In genomic region chr12:120432772-120433525, GRCh38 we compare ENCODE assay signal across 22 cellular contexts. TPM values are rescaled to one million over a fixed set of nuclear protein-coding genes. Genes with fewer than 3 reads are reported as not detected.
DNase-seq lines count a peak whose midpoint lies in the region; ATAC-seq, FAIRE-seq and TF ChIP-seq lines count a peak whose summit lies in the region.
"Had no signal": no experiment of that assay in that cellular context is flagged by ENCODE, and none has a peak within 500 bp of the region (broad histone marks: within the 10 kb centered on the region; RNA-seq: fewer than 3 reads in every experiment).

No MANE protein-coding gene starts in this region.

- H3K9ac ChIP-seq in GM12878 (ENCODE audit: control insufficient read depth, insufficient read depth, low read length): no peak overlapping the region

- H3K4me1 Mint-ChIP-seq in stimulated activated naive B cell treated with anti-CD40 and anti-IgM and Interleukin-4, amounts not matched to agents 10 μg/mL and 1 μg/mL and 100 μg/mL, for 72 hours: peaks cover 10 to 15% of the 10 kb centered on the region in 2 donors
- H3K4me1 Mint-ChIP-seq in CD8-positive, alpha-beta T cell (ENCODE audit: low read depth): peaks cover 8% of the 10 kb centered on the region

- no peak overlapping the region for H3K4me2 ChIP-seq in GM12878 (ENCODE audit: control insufficient read depth, insufficient read depth)
- H3K4me2 ChIP-seq in hepatocyte: no peak overlapping the region
- H3K4me2 ChIP-seq: GM23338 had no signal

- no peaks in the 10 kb centered on the region for H3K27me3 ChIP-seq in right cardiac atrium (ENCODE audit: control insufficient read depth, insufficient read depth)
- no peaks in the 10 kb centered on the region for H3K27me3 ChIP-seq in GM12878 (replicated peaks in 1 of 2; ENCODE audit: control insufficient read depth in 2 of 2, insufficient read depth in 2 of 2, low read length in 1 of 2)
- H3K27me3 ChIP-seq in hepatocyte: no peaks in the 10 kb centered on the region
- no peaks in the 10 kb centered on the region for H3K27me3 ChIP-seq in CD8-positive, alpha-beta T cell (ENCODE audit: insufficient read depth, low read length)

- TF ChIP-seq CTCF in NB4 (IDR thresholded peaks at IDR 0.05; ENCODE audit: low read depth, low read length) (no peak), GM12878 (IDR thresholded peaks at IDR 0.05 in 2 of 3, conservative IDR thresholded peaks at IDR 0.05 in 1 of 3; ENCODE audit: control insufficient read depth in 2 of 3, extremely low read depth in 1 of 3, insufficient read depth in 1 of 3, low read depth in 3 of 3, low read length in 3 of 3) (no peak), hepatocyte (IDR thresholded peaks at IDR 0.05; ENCODE audit: poor library complexity) (no peak)
- TF ChIP-seq CTCF in CD8-positive, alpha-beta T cell (IDR thresholded peaks at IDR 0.05): no peak

- no peak for TF ChIP-seq RAD21 in GM12878 (IDR thresholded peaks at IDR 0.05; ENCODE audit: insufficient read depth, low read depth, low read length)

- no peaks in the 10 kb centered on the region for H3K9me2 ChIP-seq in hepatocyte (replicated peaks; ENCODE audit: insufficient read depth)

- in situ Hi-C loops in GM12878 (cut with MboI): loop anchor here (5.0 to 10.0 kb wide), 2 partner anchors 76 to 108 kb away; partner anchors contain the start of gene PLA2G1B

- no peak for ATAC-seq in right cardiac atrium
- ATAC-seq in GM12878: no peak
- ATAC-seq in stimulated activated naive B cell treated with anti-CD40 and anti-IgM and Interleukin-4, amounts not matched to agents 10 μg/mL and 1 μg/mL and 100 μg/mL, for 72 hours (replicated peaks): peak; percentile 6 to 16
- no peak for ATAC-seq in CD8-positive, alpha-beta T cell
- ATAC-seq: GM23338, HepG2 had no signal

- H2AFZ ChIP-seq in GM12878 (ENCODE audit: control insufficient read depth, low read depth, low read length) (no peak overlapping the region), hepatocyte (no peak overlapping the region)
- H2AFZ ChIP-seq: GM23338 had no signal

- H3K27ac Mint-ChIP-seq in stimulated activated naive B cell treated with anti-CD40 and anti-IgM and Interleukin-4, amounts not matched to agents 10 μg/mL and 1 μg/mL and 100 μg/mL, for 72 hours: no peak overlapping the region
- H3K27ac Mint-ChIP-seq in CD8-positive, alpha-beta T cell: no peak overlapping the region
- H3K27ac Mint-ChIP-seq: CD4-positive, CD25-positive, alpha-beta regulatory T cell; GM23338; IgD-negative memory B cell had no signal

- no peaks in the 10 kb centered on the region for H3K9me3 ChIP-seq in right cardiac atrium (ENCODE audit: control insufficient read depth, low read length)
- H3K9me3 ChIP-seq in GM12878 (replicated peaks; ENCODE audit: control insufficient read depth, insufficient read depth, low read length): no peaks in the 10 kb centered on the region
- H3K9me3 ChIP-seq in hepatocyte (ENCODE audit: low read depth): no peaks in the 10 kb centered on the region
- H3K9me3 ChIP-seq in CD8-positive, alpha-beta T cell (ENCODE audit: low read length): no peaks in the 10 kb centered on the region
- H3K9me3 ChIP-seq: BE2C, Caco-2 had no signal

- peaks cover 0 to 2% of the 10 kb centered on the region in 2 donors for H3K9me3 Mint-ChIP-seq in stimulated activated naive B cell treated with anti-CD40 and anti-IgM and Interleukin-4, amounts not matched to agents 10 μg/mL and 1 μg/mL and 100 μg/mL, for 72 hours
- H3K9me3 Mint-ChIP-seq in CD8-positive, alpha-beta T cell: no peaks in the 10 kb centered on the region
- H3K9me3 Mint-ChIP-seq: CD4-positive, CD25-positive, alpha-beta regulatory T cell had no signal

- peak; percentile 33 for DNase-seq in cardiac septum (ENCODE audit: low spot score)
- DNase-seq in right cardiac atrium: no peak
- peak; percentile 36 for DNase-seq in NB4 (ENCODE audit: low read depth)
- no peak for DNase-seq in GM12878 (ENCODE audit: low read depth, low spot score)
- no peak for DNase-seq in stimulated activated naive B cell treated with anti-CD40 and anti-IgM and Interleukin-4, amounts not matched to agents 10 μg/mL and 1 μg/mL and 100 μg/mL, for 72 hours
- no peak for DNase-seq in hepatocyte (ENCODE audit: low spot score)
- no peak for DNase-seq in HT-29 (ENCODE audit: low spot score)
- DNase-seq in CD8-positive, alpha-beta T cell: no peak
- DNase-seq: ACHN; BE2C; C1 segment of cervical spinal cord; Caco-2; CD4-positive, CD25-positive, alpha-beta regulatory T cell; DMS79 treated with DMSO at 0.1 percent for 48 hours; EL; HCEC 1CT; KG1 had no signal

- TF ChIP-seq POLR2A in NB4 (IDR thresholded peaks at IDR 0.05; ENCODE audit: extremely low read depth, insufficient read length): no peak
- no peak for TF ChIP-seq POLR2A in GM12878 (IDR thresholded peaks at IDR 0.05; ENCODE audit: low read depth, low read length)

- WGBS in right cardiac atrium: 49% methylated on average over 10 of the region's 10 CpGs
- 5% methylated on average over 10 of the region's 10 CpGs for WGBS in GM12878 (ENCODE audit: insufficient coverage, insufficient replicate concordance, low lambda C conversion rate, missing lambda C conversion rate)
- WGBS in hepatocyte (ENCODE audit: low lambda C conversion rate, missing lambda C conversion rate): 75% methylated on average over 10 of the region's 10 CpGs

- CTCF ChIA-PET in GM12878 (lab: Yijun Ruan, JAX): interaction anchor here (0.6 to 2.4 kb wide), 4 partner anchors 77 to 108 kb away, joined by 3 to 7 read pairs (median 4); no protein-coding TSS in a partner anchor
- CTCF ChIA-PET in CD8-positive, alpha-beta T cell (lab: Charles Lee): interaction anchor here (0.8 to 1.6 kb wide), 3 partner anchors 32 to 151 kb away, joined by 3 read pairs; no protein-coding TSS in a partner anchor

- no peak for FAIRE-seq in GM12878 (lab: Jason Lieb, UNC)
- FAIRE-seq: D721Med, H54, HepG2 had no signal

- no peaks in the 10 kb centered on the region for H4K20me1 ChIP-seq in GM12878 (ENCODE audit: control insufficient read depth, insufficient read depth)
- no peaks in the 10 kb centered on the region for H4K20me1 ChIP-seq in hepatocyte (ENCODE audit: insufficient read depth, poor library complexity, severe bottlenecking)

- H3K36me3 Mint-ChIP-seq in stimulated activated naive B cell treated with anti-CD40 and anti-IgM and Interleukin-4, amounts not matched to agents 10 μg/mL and 1 μg/mL and 100 μg/mL, for 72 hours: peaks cover 0 to 1% of the 10 kb centered on the region in 2 donors
- H3K36me3 Mint-ChIP-seq in CD8-positive, alpha-beta T cell: peaks cover 2% of the 10 kb centered on the region
- H3K36me3 Mint-ChIP-seq: CD4-positive, CD25-positive, alpha-beta regulatory T cell; IgD-negative memory B cell had no signal

- SMC1A ChIA-PET in GM12878 (lab: Charles Lee; ENCODE audit: uncharacterized antibody, unreplicated experiment): interaction anchor here (1.1 kb wide), 1 partner anchor 193 kb away, joined by 3 read pairs; no protein-coding TSS in a partner anchor

- peaks cover 3% of the 10 kb centered on the region for H3K79me2 ChIP-seq in GM12878 (ENCODE audit: control insufficient read depth, insufficient read depth, low read length)
- no peaks in the 10 kb centered on the region for H3K79me2 ChIP-seq in hepatocyte

- RAD21 ChIA-PET in GM12878 (lab: Charles Lee; ENCODE audit: unreplicated experiment): no interaction called here

- POLR2A ChIA-PET in GM12878 (lab: Charles Lee): interaction anchor here (0.5 to 0.9 kb wide), 2 partner anchors 11 to 14 kb away, joined by 3 to 4 read pairs; no protein-coding TSS in a partner anchor
- POLR2A ChIA-PET in CD8-positive, alpha-beta T cell (lab: Charles Lee): interaction anchor here (0.6 kb wide), 1 partner anchor 48 kb away, joined by 4 read pairs; no protein-coding TSS in a partner anchor

- H3K4me3 ChIP-seq in right cardiac atrium (ENCODE audit: low read length): no peak overlapping the region
- H3K4me3 ChIP-seq in NB4 (ENCODE audit: low read depth, low read length): no peak overlapping the region
- H3K4me3 ChIP-seq in GM12878: no peak overlapping the region
- H3K4me3 ChIP-seq in hepatocyte: no peak overlapping the region
- H3K4me3 ChIP-seq in CD8-positive, alpha-beta T cell (ENCODE audit: low read depth, low read length): no peak overlapping the region
- H3K4me3 ChIP-seq: GM23338 had no signal

- intact Hi-C loops in cardiac septum (cut with DNase I): no loop called here
- intact Hi-C loops in right cardiac atrium (cut with DNase I): loop anchor here in 2 of 4 donors (2.0 to 5.0 kb wide), 2 partner anchors 76 kb away; no protein-coding TSS in a partner anchor
- intact Hi-C loops in GM12878 (cut with micrococcal nuclease; ENCODE audit: unreplicated experiment): no loop called here
- intact Hi-C loops in CD8-positive, alpha-beta T cell (cut with DNase I, micrococcal nuclease): loop anchor here in 1 of 2 experiments (10.0 kb wide), 1 partner anchor 282 kb away; the partner anchor contains the start of gene UNC119B

- no peaks in the 10 kb centered on the region for H3K4me1 ChIP-seq in right cardiac atrium (ENCODE audit: control insufficient read depth, insufficient read depth, low read length)
- H3K4me1 ChIP-seq in GM12878 (ENCODE audit: control insufficient read depth, insufficient read depth, low read length): no peaks in the 10 kb centered on the region
- H3K4me1 ChIP-seq in hepatocyte (ENCODE audit: insufficient read depth): no peaks in the 10 kb centered on the region
- H3K4me1 ChIP-seq in CD8-positive, alpha-beta T cell (ENCODE audit: insufficient read depth, low read length): peaks cover 6% of the 10 kb centered on the region
- H3K4me1 ChIP-seq: BE2C, Caco-2 had no signal

- H3K27ac ChIP-seq in right cardiac atrium (ENCODE audit: low read length) (no peak overlapping the region), GM12878 (ENCODE audit: control insufficient read depth, insufficient read depth) (no peak overlapping the region), hepatocyte (no peak overlapping the region)
- no peak overlapping the region for H3K27ac ChIP-seq in CD8-positive, alpha-beta T cell (ENCODE audit: low read depth, low read length)

- H3K36me3 ChIP-seq in GM12878 (ENCODE audit: control insufficient read depth in 2 of 2, insufficient read depth in 2 of 2, low read length in 1 of 2): no peaks in the 10 kb centered on the region
- no peaks in the 10 kb centered on the region for H3K36me3 ChIP-seq in hepatocyte (replicated peaks; ENCODE audit: insufficient read depth, low read depth)
- H3K36me3 ChIP-seq in CD8-positive, alpha-beta T cell (ENCODE audit: insufficient read depth, low read length): no peaks in the 10 kb centered on the region
- H3K36me3 ChIP-seq: BE2C had no signal

- H3K4me3 Mint-ChIP-seq in stimulated activated naive B cell treated with anti-CD40 and anti-IgM and Interleukin-4, amounts not matched to agents 10 μg/mL and 1 μg/mL and 100 μg/mL, for 72 hours: no peak overlapping the region
- H3K4me3 Mint-ChIP-seq in CD8-positive, alpha-beta T cell: no peak overlapping the region
- H3K4me3 Mint-ChIP-seq: GM23338, IgD-negative memory B cell had no signal

- no TSS peak for BruUV-seq in GM12878 (replicated peaks; lab: Mats Ljungman, UMichigan)

- TF ChIP-seq EP300 in GM12878 (IDR thresholded peaks at IDR 0.05; ENCODE audit: borderline replicate concordance in 1 of 2, control insufficient read depth in 1 of 2, low read depth in 2 of 2, low read length in 2 of 2): no peak

- peaks cover 13 to 15% of the 10 kb centered on the region in 2 donors for H3K27me3 Mint-ChIP-seq in stimulated activated naive B cell treated with anti-CD40 and anti-IgM and Interleukin-4, amounts not matched to agents 10 μg/mL and 1 μg/mL and 100 μg/mL, for 72 hours
- peaks cover 7% of the 10 kb centered on the region for H3K27me3 Mint-ChIP-seq in CD8-positive, alpha-beta T cell (ENCODE audit: low read depth)

RNA-seq across cellular contexts. Expression of gene COX6A1, which starts 5.0 kb away (rescaled TPM):
- total RNA-seq in cardiac septum: 232 TPM
- 100 to 1,000 TPM; 132 to 197 (median 183) TPM for total RNA-seq in right cardiac atrium
- polyA plus RNA-seq in right cardiac atrium: 553 TPM
- 62.1 and 62.4 TPM in 2 replicates for total RNA-seq in GM12878 (2013; cell fraction: nucleolus; rRNA removed)
- 929 and 945 TPM in 2 replicates for total RNA-seq in GM12878 (2014; rRNA removed)
- total RNA-seq in GM12878 (2014; rRNA removed; fragmentation: Illumina TruSeq; extraction: Trizol): 406 and 408 TPM in 2 replicates
- total RNA-seq in GM12878 (2021): 411 and 444 TPM in 2 replicates
- 201 TPM for polyA plus RNA-seq in GM12878 (2011; ENCODE audit: low read depth)
- polyA plus RNA-seq in GM12878 (2011; rRNA removed): 485 and 767 TPM in 2 replicates
- 1,553 and 1,830 TPM in 2 replicates for polyA plus RNA-seq in GM12878 (2011; cell fraction: cytosol; rRNA removed)
- polyA plus RNA-seq in GM12878 (2011; cell fraction: nucleus; rRNA removed): 1,659 and 2,699 TPM in 2 replicates
- 432 and 455 TPM in 2 replicates for polyA plus RNA-seq in GM12878 (2012)
- polyA plus RNA-seq in GM12878 (2014; fragmentation: Illumina TruSeq; extraction: Trizol): 243 and 574 TPM in 2 replicates
- polyA plus RNA-seq in GM12878 (2014; fragmentation: Nextera tagmentation; extraction: Ambion mirVana): 1,000 to 10,000 TPM; 2,509 to 2,723 TPM
- 1,110 and 1,170 TPM in 2 replicates for polyA plus RNA-seq in GM12878 (2014; rRNA removed)
- polyA plus RNA-seq in GM12878 (2016; fragmentation: Nextera tagmentation; extraction: Ambion mirVana): 1,000 to 10,000 TPM; 1,109 to 1,208 TPM
- 290 and 435 TPM in 2 replicates for polyA minus RNA-seq in GM12878 (2011; rRNA and poly(A)+ RNA removed)
- polyA minus RNA-seq in GM12878 (2011; cell fraction: cytosol; rRNA and poly(A)+ RNA removed): 96.6 and 139 TPM in 2 replicates
- 215 and 226 TPM in 2 replicates for polyA minus RNA-seq in GM12878 (2011; cell fraction: nucleus; rRNA and poly(A)+ RNA removed)
- total RNA-seq in hepatocyte: 522 and 581 TPM in 2 replicates
- polyA plus RNA-seq in hepatocyte: 964 and 1,059 TPM in 2 replicates
- total RNA-seq in HT-29 (2014; rRNA removed; shearing (Covaris generic)): 1,079 and 1,221 TPM in 2 replicates
- total RNA-seq in CD8-positive, alpha-beta T cell: 100 to 1,000 TPM; 118 to 124 TPM

RNA-seq across cellular contexts. Expression of gene TRIAP1, which starts 13.2 kb away (rescaled TPM):
- total RNA-seq in cardiac septum (11.9 TPM), right cardiac atrium (10 to 100 TPM; 11.5 to 16.2 (median 12.8) TPM), GM12878 (2014; rRNA removed) (44.8 and 52.4 TPM in 2 replicates), GM12878 (2014; rRNA removed; fragmentation: Illumina TruSeq; extraction: Trizol) (57.0 and 60.0 TPM in 2 replicates), GM12878 (2021) (49.1 and 52.4 TPM in 2 replicates), hepatocyte (43.6 and 43.8 TPM in 2 replicates)
- polyA plus RNA-seq in right cardiac atrium (16.8 TPM), GM12878 (2011; rRNA removed) (92.7 and 128 TPM in 2 replicates), GM12878 (2014; fragmentation: Illumina TruSeq; extraction: Trizol) (68.9 and 81.6 TPM in 2 replicates), GM12878 (2014; fragmentation: Nextera tagmentation; extraction: Ambion mirVana) (100 to 1,000 TPM; 308 to 346 TPM), GM12878 (2014; rRNA removed) (56.6 and 60.9 TPM in 2 replicates), GM12878 (2016; fragmentation: Nextera tagmentation; extraction: Ambion mirVana) (100 to 1,000 TPM; 174 to 189 TPM), hepatocyte (42.7 and 53.9 TPM in 2 replicates)
- total RNA-seq in GM12878 (2013; cell fraction: nucleolus; rRNA removed): 9.6 and 13.1 TPM in 2 replicates
- 53.9 TPM for polyA plus RNA-seq in GM12878 (2011; ENCODE audit: low read depth)
- 30.2 and 35.4 TPM in 2 replicates for polyA plus RNA-seq in GM12878 (2011; cell fraction: cytosol; rRNA removed)
- 25.1 and 25.4 TPM in 2 replicates for polyA plus RNA-seq in GM12878 (2011; cell fraction: nucleus; rRNA removed)
- 45.2 and 60.5 TPM in 2 replicates for polyA plus RNA-seq in GM12878 (2012)
- polyA minus RNA-seq in GM12878 (2011; rRNA and poly(A)+ RNA removed): 15.7 and 19.7 TPM in 2 replicates
- polyA minus RNA-seq in GM12878 (2011; cell fraction: cytosol; rRNA and poly(A)+ RNA removed): 11.6 and 13.4 TPM in 2 replicates
- 9.3 and 10.2 TPM in 2 replicates for polyA minus RNA-seq in GM12878 (2011; cell fraction: nucleus; rRNA and poly(A)+ RNA removed)
- 16.0 and 24.4 TPM in 2 replicates for total RNA-seq in HT-29 (2014; rRNA removed; shearing (Covaris generic))
- 10 to 100 TPM; 35.8 to 36.0 TPM for total RNA-seq in CD8-positive, alpha-beta T cell

RNA-seq across cellular contexts. Expression of gene GATC, which starts 13.3 kb away (rescaled TPM):
- total RNA-seq in cardiac septum: 12.9 TPM
- 10 to 100 TPM; 14.1 to 16.2 (median 15.5) TPM for total RNA-seq in right cardiac atrium
- 7.2 TPM for polyA plus RNA-seq in right cardiac atrium
- total RNA-seq in GM12878 (2013; cell fraction: nucleolus; rRNA removed): 21.0 and 21.2 TPM in 2 replicates
- 20.1 and 22.7 TPM in 2 replicates for total RNA-seq in GM12878 (2014; rRNA removed)
- 21.7 and 22.0 TPM in 2 replicates for total RNA-seq in GM12878 (2014; rRNA removed; fragmentation: Illumina TruSeq; extraction: Trizol)
- total RNA-seq in GM12878 (2021): 33.6 and 40.3 TPM in 2 replicates
- polyA plus RNA-seq in GM12878 (2011; ENCODE audit: low read depth): 6.1 TPM
- 29.8 and 39.8 TPM in 2 replicates for polyA plus RNA-seq in GM12878 (2011; rRNA removed)
- polyA plus RNA-seq in GM12878 (2011; cell fraction: cytosol; rRNA removed): 20.2 and 23.5 TPM in 2 replicates
- polyA plus RNA-seq in GM12878 (2011; cell fraction: nucleus; rRNA removed): 21.3 and 23.0 TPM in 2 replicates
- 12.6 TPM in 2 replicates for polyA plus RNA-seq in GM12878 (2012)
- 24.2 and 29.7 TPM in 2 replicates for polyA plus RNA-seq in GM12878 (2014; fragmentation: Illumina TruSeq; extraction: Trizol)
- polyA plus RNA-seq in GM12878 (2014; fragmentation: Nextera tagmentation; extraction: Ambion mirVana): 1 to 10 TPM; 5.1 to 9.6 TPM
- 14.5 and 17.2 TPM in 2 replicates for polyA plus RNA-seq in GM12878 (2014; rRNA removed)
- 10 to 100 TPM; 27.2 to 31.6 TPM for polyA plus RNA-seq in GM12878 (2016; fragmentation: Nextera tagmentation; extraction: Ambion mirVana)
- polyA minus RNA-seq in GM12878 (2011; rRNA and poly(A)+ RNA removed): 15.2 and 16.9 TPM in 2 replicates
- polyA minus RNA-seq in GM12878 (2011; cell fraction: cytosol; rRNA and poly(A)+ RNA removed): 6.0 and 8.0 TPM in 2 replicates
- polyA minus RNA-seq in GM12878 (2011; cell fraction: nucleus; rRNA and poly(A)+ RNA removed): 4.5 and 6.3 TPM in 2 replicates
- 35.0 and 36.2 TPM in 2 replicates for total RNA-seq in hepatocyte
- polyA plus RNA-seq in hepatocyte: 19.0 and 26.0 TPM in 2 replicates
- 25.7 and 38.0 TPM in 2 replicates for total RNA-seq in HT-29 (2014; rRNA removed; shearing (Covaris generic))
- 10 to 100 TPM; 16.6 to 17.3 TPM for total RNA-seq in CD8-positive, alpha-beta T cell

RNA-seq across cellular contexts. Expression of gene SRSF9, which starts 36.6 kb away (rescaled TPM):
- total RNA-seq in cardiac septum (38.6 TPM), right cardiac atrium (10 to 100 TPM; 43.5 to 59.5 (median 47.9) TPM), GM12878 (2014; rRNA removed) (141 and 182 TPM in 2 replicates), GM12878 (2014; rRNA removed; fragmentation: Illumina TruSeq; extraction: Trizol) (180 and 190 TPM in 2 replicates), GM12878 (2021) (231 and 241 TPM in 2 replicates), hepatocyte (157 and 166 TPM in 2 replicates)
- polyA plus RNA-seq in right cardiac atrium (40.3 TPM), GM12878 (2011; rRNA removed) (173 and 179 TPM in 2 replicates), GM12878 (2014; fragmentation: Illumina TruSeq; extraction: Trizol) (146 and 153 TPM in 2 replicates), GM12878 (2014; fragmentation: Nextera tagmentation; extraction: Ambion mirVana) (10 to 100 TPM; 56.2 to 96.4 TPM), GM12878 (2014; rRNA removed) (251 and 272 TPM in 2 replicates), GM12878 (2016; fragmentation: Nextera tagmentation; extraction: Ambion mirVana) (100 to 1,000 TPM; 422 to 510 TPM), hepatocyte (263 and 312 TPM in 2 replicates)
- 119 and 121 TPM in 2 replicates for total RNA-seq in GM12878 (2013; cell fraction: nucleolus; rRNA removed)
- polyA plus RNA-seq in GM12878 (2011; ENCODE audit: low read depth): 121 TPM
- polyA plus RNA-seq in GM12878 (2011; cell fraction: cytosol; rRNA removed): 125 and 127 TPM in 2 replicates
- polyA plus RNA-seq in GM12878 (2011; cell fraction: nucleus; rRNA removed): 131 and 153 TPM in 2 replicates
- 138 and 188 TPM in 2 replicates for polyA plus RNA-seq in GM12878 (2012)
- 81.3 and 89.2 TPM in 2 replicates for polyA minus RNA-seq in GM12878 (2011; rRNA and poly(A)+ RNA removed)
- polyA minus RNA-seq in GM12878 (2011; cell fraction: cytosol; rRNA and poly(A)+ RNA removed): 52.2 and 56.4 TPM in 2 replicates
- polyA minus RNA-seq in GM12878 (2011; cell fraction: nucleus; rRNA and poly(A)+ RNA removed): 48.6 and 67.9 TPM in 2 replicates
- total RNA-seq in HT-29 (2014; rRNA removed; shearing (Covaris generic)): 302 and 319 TPM in 2 replicates
- 100 to 1,000 TPM; 137 to 139 TPM for total RNA-seq in CD8-positive, alpha-beta T cell

Comparison
In these comparisons a context has a peak if more than half of its experiments do, and no peak if none do; other contexts are left out.
1. DNase-seq: peak in cardiac septum (single experiment) and NB4 (single experiment); none in right cardiac atrium (0 of 3), GM12878 (single experiment), stimulated activated naive B cell treated with anti-CD40 and anti-IgM and Interleukin-4, amounts not matched to agents 10 μg/mL and 1 μg/mL and 100 μg/mL, for 72 hours (single experiment), hepatocyte (single experiment), HT-29 (single experiment) and CD8-positive, alpha-beta T cell (0 of 7).
2. ATAC-seq: peak in stimulated activated naive B cell treated with anti-CD40 and anti-IgM and Interleukin-4, amounts not matched to agents 10 μg/mL and 1 μg/mL and 100 μg/mL, for 72 hours (2 of 2); none in right cardiac atrium (0 of 2), GM12878 (single experiment) and CD8-positive, alpha-beta T cell (single experiment).